ENCODE assay signal across 31 cellular contexts in the genomic region with DNA sequence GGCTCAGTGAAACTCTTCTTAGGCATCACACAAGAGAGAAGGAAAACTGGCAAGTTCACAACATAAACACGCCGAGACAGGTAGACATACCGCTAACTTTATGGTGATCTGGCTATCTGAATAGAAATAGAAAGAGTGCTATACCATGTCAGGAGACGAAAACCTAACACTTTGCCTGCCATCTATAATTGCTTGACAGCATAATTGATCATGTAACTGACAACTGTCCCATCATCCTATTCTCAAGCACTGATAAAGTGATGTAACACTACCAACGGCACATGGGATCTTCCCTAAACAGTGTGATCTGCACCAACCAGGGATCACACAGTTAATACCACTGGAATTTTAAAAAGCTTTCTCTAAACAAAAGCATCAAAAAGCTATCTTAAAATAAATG.
"Had no signal": no experiment of that assay in that cellular context is flagged by ENCODE, and none has a peak within 500 bp of the region (broad histone marks: within the 10 kb centered on the region; RNA-seq: fewer than 3 reads in every experiment).

No MANE protein-coding gene starts in this region.

- H3K4me3 Mint-ChIP-seq: naive thymus-derived CD4-positive, alpha-beta T cell; natural killer cell treated with Interleukin-12 subunit alpha and Interleukin-12 subunit beta and Interleukin-15 and Interleukin-18, amount 100 ng/mL, for 72 hours; nephron progenitor cell; neural progenitor cell; stimulated activated memory B cell treated with anti-CD40 and anti-IgM and Interleukin-4, amounts not matched to agents 10 μg/mL and 1 μg/mL and 100 μg/mL, for 72 hours; stimulated activated naive CD8-positive, alpha-beta T cell treated with anti-CD3 and anti-CD28 coated beads, Interleukin-15, amount 100 ng/mL, for 72 hours; type B pancreatic cell had no signal

- H3K9ac ChIP-seq: neural progenitor cell had no signal

- H3K27me3 ChIP-seq: neural progenitor cell, neutrophil, pancreas, suprapubic skin, testis, tibial artery, transverse colon, upper lobe of right lung, uterus had no signal

- H3K9me3 Mint-ChIP-seq: natural killer cell treated with Interleukin-12 subunit alpha and Interleukin-12 subunit beta and Interleukin-15 and Interleukin-18, amount 100 ng/mL, for 72 hours; type B pancreatic cell had no signal

- H3K27ac Mint-ChIP-seq: naive thymus-derived CD4-positive, alpha-beta T cell; natural killer cell treated with Interleukin-12 subunit alpha and Interleukin-12 subunit beta and Interleukin-15 and Interleukin-18, amount 100 ng/mL, for 72 hours; nephron progenitor cell; progenitor cell of endocrine pancreas; stimulated activated memory B cell treated with anti-CD40 and anti-IgM and Interleukin-4, amounts not matched to agents 10 μg/mL and 1 μg/mL and 100 μg/mL, for 72 hours; type B pancreatic cell had no signal

- H3K4me3 ChIP-seq: neural progenitor cell, pancreas, psoas muscle, skin epidermis, smooth muscle cell, spleen, suprapubic skin, testis, tibial artery, transverse colon, upper lobe of right lung, uterus had no signal

- H3K36me3 ChIP-seq: neural progenitor cell, neutrophil, pancreas, spleen, suprapubic skin, tibial artery, transverse colon, upper lobe of right lung, uterus had no signal

- DNase-seq: naive thymus-derived CD4-positive, alpha-beta T cell; nephron progenitor cell; nucleus accumbens; pancreas; posterior cingulate gyrus; psoas muscle; right cardiac atrium; spleen; stimulated activated CD4-positive, alpha-beta T cell treated with anti-CD3 and anti-CD28 coated beads, Interleukin-12 subunit alpha, Interleukin-12 subunit beta, amount 100 ng/mL, for 4 hours; stimulated activated CD4-positive, alpha-beta T cell treated with anti-CD3 and anti-CD28 coated beads, Interleukin-1b, Interleukin-23, amount 100 ng/mL, for 48 hours; stimulated activated CD4-positive, alpha-beta T cell treated with anti-CD3 and anti-CD28 coated beads, Interleukin-4, amount 100 ng/mL, for 1 hour; stimulated activated CD4-positive, alpha-beta T cell treated with anti-CD3 and anti-CD28 coated beads, Interleukin-4, amount 100 ng/mL, for 4 hours; stimulated activated CD8-positive, alpha-beta memory T cell treated with anti-CD3 and anti-CD28 coated beads, Interleukin-4, amount 100 ng/mL, for 48 hours; stimulated activated naive CD4-positive, alpha-beta T cell; stimulated activated naive CD8-positive, alpha-beta T cell treated with anti-CD3 and anti-CD28 coated beads, Interleukin-15, amount 100 ng/mL, for 72 hours; stimulated activated naive CD8-positive, alpha-beta T cell treated with anti-CD3 and anti-CD28 coated beads, Interleukin-15, Interleukin-2, amounts not matched to agents 100 U/mL and 50 U/mL, for 24 hours; substantia nigra; testis; tibial artery; transverse colon; upper lobe of right lung; uterus had no signal

- H3K4me1 Mint-ChIP-seq: naive thymus-derived CD4-positive, alpha-beta T cell; stimulated activated memory B cell treated with anti-CD40 and anti-IgM and Interleukin-4, amounts not matched to agents 10 μg/mL and 1 μg/mL and 100 μg/mL, for 72 hours; stimulated activated naive CD8-positive, alpha-beta T cell treated with anti-CD3 and anti-CD28 coated beads, Interleukin-15, amount 100 ng/mL, for 72 hours had no signal

- H3K4me1 ChIP-seq: pancreas, psoas muscle, spleen, suprapubic skin, testis, tibial artery, transverse colon, upper lobe of right lung, uterus had no signal

- H3K27me3 Mint-ChIP-seq: progenitor cell of endocrine pancreas had no signal

- H3K36me3 Mint-ChIP-seq: naive thymus-derived CD4-positive, alpha-beta T cell; natural killer cell treated with Interleukin-12 subunit alpha and Interleukin-12 subunit beta and Interleukin-15 and Interleukin-18, amount 100 ng/mL, for 72 hours; neural progenitor cell; stimulated activated memory B cell treated with anti-CD40 and anti-IgM and Interleukin-4, amounts not matched to agents 10 μg/mL and 1 μg/mL and 100 μg/mL, for 72 hours; type B pancreatic cell had no signal

- H3K9me3 ChIP-seq: neutrophil, pancreas, psoas muscle, suprapubic skin, testis, tibial artery, transverse colon, upper lobe of right lung, uterus had no signal

- H3K4me2 ChIP-seq: neural progenitor cell, smooth muscle cell had no signal

- H3K27ac ChIP-seq: neural progenitor cell, neutrophil, pancreas, psoas muscle, skin epidermis, spleen, suprapubic skin, testis, tibial artery, transverse colon, upper lobe of right lung, uterus had no signal
